In genomic region chr3:44000586-44000985, GRCh38 we compare ENCODE assay signal across 1 cellular context.
TF ChIP-seq lines count a peak whose summit lies in the region.

No MANE protein-coding gene starts in this region.

TF ChIP-seq in SK-N-SH treated with all-trans-retinoic acid at 6 μM for 48 hours, 23 proteins besides CTCF, POLR2A, EP300 and RAD21 (continued from another document):
- TF ChIP-seq CSRNP3 (CRISPR knock-in tag; IDR thresholded peaks at IDR 0.05) (no peak), CSDC2 (CRISPR knock-in tag; IDR thresholded peaks at IDR 0.05) (no peak), ZNF70 (CRISPR knock-in tag; IDR thresholded peaks at IDR 0.05) (no peak), ARNTL (CRISPR knock-in tag; IDR thresholded peaks at IDR 0.05; ENCODE audit: borderline replicate concordance, low read depth) (no peak), RARB (CRISPR knock-in tag; IDR thresholded peaks at IDR 0.05) (no peak), TOX (CRISPR knock-in tag; IDR thresholded peaks at IDR 0.05; ENCODE audit: borderline replicate concordance) (no peak), ESRRG (CRISPR knock-in tag; IDR thresholded peaks at IDR 0.05) (no peak), TCF4 (CRISPR knock-in tag; IDR thresholded peaks at IDR 0.05; ENCODE audit: borderline replicate concordance) (no peak), SNAI2 (CRISPR knock-in tag; IDR thresholded peaks at IDR 0.05) (no peak), BACH2 (CRISPR knock-in tag; IDR thresholded peaks at IDR 0.05; ENCODE audit: borderline replicate concordance) (no peak), ZNF565 (CRISPR knock-in tag; conservative IDR thresholded peaks at IDR 0.05; ENCODE audit: low read depth) (no peak), GLIS3 (CRISPR knock-in tag; IDR thresholded peaks at IDR 0.05) (no peak), PPARA (CRISPR knock-in tag; IDR thresholded peaks at IDR 0.05; ENCODE audit: borderline replicate concordance) (no peak)
TF ChIP-seq in SK-N-SH treated with all-trans-retinoic acid at 6 μM for 48 hours: peak in this region for 0.
